In genomic region chr1:2810899-2811525, GRCh38 we compare ENCODE assay signal across 20 cellular contexts. TPM values are rescaled to one million over a fixed set of nuclear protein-coding genes. Genes with fewer than 3 reads are reported as not detected.
DNase-seq lines count a peak whose midpoint lies in the region; ATAC-seq, FAIRE-seq and TF ChIP-seq lines count a peak whose summit lies in the region.
"Had no signal": no experiment of that assay in that cellular context is flagged by ENCODE, and none has a peak within 500 bp of the region (broad histone marks: within the 10 kb centered on the region; RNA-seq: fewer than 3 reads in every experiment).

No MANE protein-coding gene starts in this region.

- no peak overlapping the region for H3K4me3 Mint-ChIP-seq in stimulated activated effector memory CD8-positive, alpha-beta T cell treated with anti-CD3 and anti-CD28 coated beads, Interleukin-12 subunit alpha, Interleukin-12 subunit beta, amount 100 ng/mL, for 72 hours
- H3K4me3 Mint-ChIP-seq: CD14-positive monocyte; CD4-positive, alpha-beta T cell; CD8-positive, alpha-beta memory T cell; GM23338; H9 had no signal

- H2AFZ ChIP-seq in HepG2 (ENCODE audit: low read length) (no peak overlapping the region), K562 (ENCODE audit: low read depth, low read length) (no peak overlapping the region)
- H2AFZ ChIP-seq: GM23338 had no signal

- no peaks in the 10 kb centered on the region for H3K36me3 ChIP-seq in HepG2 (replicated peaks in 1 of 2; ENCODE audit: control insufficient read depth in 1 of 2, insufficient read depth in 2 of 2, low read length in 2 of 2)
- no peaks in the 10 kb centered on the region for H3K36me3 ChIP-seq in right lobe of liver
- H3K36me3 ChIP-seq in K562 (ENCODE audit: control insufficient read depth, insufficient read depth, low read length): no peaks in the 10 kb centered on the region

- H3K4me1 Mint-ChIP-seq in stimulated activated effector memory CD8-positive, alpha-beta T cell treated with anti-CD3 and anti-CD28 coated beads, Interleukin-12 subunit alpha, Interleukin-12 subunit beta, amount 100 ng/mL, for 72 hours: no peaks in the 10 kb centered on the region
- H3K4me1 Mint-ChIP-seq: CD14-positive monocyte; CD8-positive, alpha-beta memory T cell; GM23338; H9 had no signal

- peak overlapping the region in 1 of 3 experiments; percentile 21; a peak in 1 of 6 replicates for H3K4me3 ChIP-seq in HepG2 (replicated peaks in 1 of 3; ENCODE audit: insufficient read depth in 1 of 3, low read depth in 2 of 3, low read length in 3 of 3)
- H3K4me3 ChIP-seq in right lobe of liver: no peak overlapping the region
- no peak overlapping the region for H3K4me3 ChIP-seq in K562
- H3K4me3 ChIP-seq: GM12878, GM23338 had no signal

- H3K9ac ChIP-seq in HepG2 (ENCODE audit: insufficient read depth, low read depth, low read length) (0 out of 2 replicates have a peak overlapping the region, but pooled peaks have one; percentile 12), K562 (ENCODE audit: insufficient read depth in 1 of 2, low read depth in 2 of 2, low read length in 2 of 2) (no peak overlapping the region)

- in situ Hi-C loops in HepG2 (cut with HindIII; ENCODE audit: extremely low pct_ligation_motif_present, low pct_unique_long_range_greater_than_20kb) (no loop called here), K562 (cut with MboI) (no loop called here)

- no peaks in the 10 kb centered on the region for H3K9me1 ChIP-seq in K562 (ENCODE audit: control insufficient read depth, insufficient read depth, low read length)

- BruUV-seq in HepG2 (replicated peaks; lab: Mats Ljungman, UMichigan) (no TSS peak), K562 (replicated peaks; lab: Mats Ljungman, UMichigan) (no TSS peak)

- H3K36me3 Mint-ChIP-seq in stimulated activated effector memory CD8-positive, alpha-beta T cell treated with anti-CD3 and anti-CD28 coated beads, Interleukin-12 subunit alpha, Interleukin-12 subunit beta, amount 100 ng/mL, for 72 hours: no peaks in the 10 kb centered on the region
- H3K36me3 Mint-ChIP-seq: CD14-positive monocyte; CD8-positive, alpha-beta memory T cell had no signal

- TF ChIP-seq RAD21 in HepG2 (CRISPR knock-in tag; IDR thresholded peaks at IDR 0.05) (no peak), K562 (CRISPR knock-in tag; conservative IDR thresholded peaks at IDR 0.05 in 1 of 2, IDR thresholded peaks at IDR 0.05 in 1 of 2) (no peak)

- intact Hi-C loops in HepG2 (cut with micrococcal nuclease; ENCODE audit: unreplicated experiment) (no loop called here), right lobe of liver (cut with DNase I) (no loop called here), K562 (cut with micrococcal nuclease) (no loop called here)

- POLR2A ChIA-PET in HepG2 (lab: Yijun Ruan, JAX): no interaction called here
- POLR2A ChIA-PET in K562 (lab: Yijun Ruan, JAX): interaction anchor here (0.7 kb wide), 1 partner anchor 24 kb away, joined by 3 read pairs; no protein-coding TSS in a partner anchor

- CTCF ChIA-PET in HepG2 (lab: Yijun Ruan, JAX; ENCODE audit: low intra/inter-chr PET ratio, low total read pairs) (no interaction called here), K562 (lab: Yijun Ruan, JAX; ENCODE audit: low intra/inter-chr PET ratio) (no interaction called here)

- H3K9me3 ChIP-seq in HepG2 (ENCODE audit: low read length) (no peaks in the 10 kb centered on the region; the same call in 1 of the 2 replicates), right lobe of liver (no peaks in the 10 kb centered on the region), K562 (replicated peaks; ENCODE audit: control insufficient read depth, insufficient read depth, low read depth, low read length) (no peaks in the 10 kb centered on the region; the same call in 1 of the 2 replicates)

- peaks cover 17% of the 10 kb centered on the region for H3K4me1 ChIP-seq in HepG2 (ENCODE audit: insufficient read depth, low read length)
- H3K4me1 ChIP-seq in right lobe of liver: no peaks in the 10 kb centered on the region
- H3K4me1 ChIP-seq in K562 (replicated peaks in 1 of 2; ENCODE audit: control insufficient read depth in 2 of 2, insufficient read depth in 2 of 2, low read length in 2 of 2): no peaks in the 10 kb centered on the region

- no peaks in the 10 kb centered on the region for H3K9me3 Mint-ChIP-seq in stimulated activated effector memory CD8-positive, alpha-beta T cell treated with anti-CD3 and anti-CD28 coated beads, Interleukin-12 subunit alpha, Interleukin-12 subunit beta, amount 100 ng/mL, for 72 hours
- H3K9me3 Mint-ChIP-seq: CD4-positive, alpha-beta T cell; CD8-positive, alpha-beta memory T cell had no signal

- H3K27ac Mint-ChIP-seq in stimulated activated effector memory CD8-positive, alpha-beta T cell treated with anti-CD3 and anti-CD28 coated beads, Interleukin-12 subunit alpha, Interleukin-12 subunit beta, amount 100 ng/mL, for 72 hours: peak overlapping the region; percentile 80
- H3K27ac Mint-ChIP-seq: CD14-positive monocyte; CD4-positive, alpha-beta T cell; CD8-positive, alpha-beta memory T cell; GM23338 had no signal

- H3K4me2 ChIP-seq in HepG2 (ENCODE audit: low read depth, low read length) (peak overlapping the region; percentile 23), K562 (ENCODE audit: insufficient read depth, low read length) (no peak overlapping the region)
- H3K4me2 ChIP-seq: GM23338 had no signal

- FAIRE-seq in HepG2 (lab: Jason Lieb, UNC) (no peak), K562 (lab: Jason Lieb, UNC) (no peak)
- FAIRE-seq: D721Med, GM12878, GM19239 had no signal

- TF ChIP-seq POLR2A in HepG2 (IDR thresholded peaks at IDR 0.05; ENCODE audit: insufficient read depth in 1 of 2, low read depth in 2 of 2, low read length in 2 of 2) (no peak), right lobe of liver (IDR thresholded peaks at IDR 0.05) (no peak), K562 (conservative IDR thresholded peaks at IDR 0.05) (no peak)

- DNase-seq in HepG2 (ENCODE audit: low spot score) (peak; percentile 44), right lobe of liver (no peak), K562 (ENCODE audit: extremely low read depth in 1 of 4, low spot score in 3 of 4) (no peak), NCI-H1436 treated with DMSO at 0.1 percent for 48 hours (lab: John Stamatoyannopoulos, UW) (no peak)
- DNase-seq in stimulated activated effector memory CD8-positive, alpha-beta T cell treated with anti-CD3 and anti-CD28 coated beads, Interleukin-12 subunit alpha, Interleukin-12 subunit beta, amount 100 ng/mL, for 72 hours (ENCODE audit: low spot score in 2 of 2): no peak
- DNase-seq: CD4-positive, alpha-beta T cell; CD8-positive, alpha-beta memory T cell; DMS 273 treated with DMSO at 0.1 percent for 48 hours; DMS79; EL; GDM1; H9 had no signal

- TF ChIP-seq EP300 in HepG2 (IDR thresholded peaks at IDR 0.05; ENCODE audit: low read depth in 2 of 2, low read length in 2 of 2): peak in 1 of 2 experiments; percentile 28; a peak in 1 of 4 replicates
- no peak for TF ChIP-seq EP300 in HepG2 (CRISPR knock-in tag; IDR thresholded peaks at IDR 0.05; ENCODE audit: borderline replicate concordance)
- TF ChIP-seq EP300 in K562 (IDR thresholded peaks at IDR 0.05; ENCODE audit: low read length): no peak

- TF ChIP-seq CTCF in HepG2 (CRISPR knock-in tag; IDR thresholded peaks at IDR 0.05) (no peak), right lobe of liver (IDR thresholded peaks at IDR 0.05) (no peak), K562 (IDR thresholded peaks at IDR 0.05 in 2 of 3, conservative IDR thresholded peaks at IDR 0.05 in 1 of 3; ENCODE audit: insufficient read depth in 2 of 3, low read depth in 1 of 3, low read length in 3 of 3) (no peak)

- H3K27me3 ChIP-seq in HepG2 (ENCODE audit: control insufficient read depth in 1 of 2, insufficient read depth in 2 of 2, low read length in 2 of 2) (peaks cover 12 to 51% of the 10 kb centered on the region in 2 experiments; a peak in 4 of 5 replicates), right lobe of liver (no peaks in the 10 kb centered on the region), K562 (ENCODE audit: control insufficient read depth in 2 of 2, insufficient read depth in 2 of 2, low read length in 2 of 2) (peaks cover 0 to 32% of the 10 kb centered on the region in 2 experiments; a peak in 3 of 5 replicates)

- WGBS in HepG2 (ENCODE audit: low lambda C conversion rate): 0% methylated on average over 8 of the region's 9 CpGs
- 45% methylated on average over 5 of the region's 9 CpGs for WGBS in right lobe of liver (ENCODE audit: insufficient coverage, low coverage, low lambda C conversion rate, missing lambda C conversion rate)
- 0% methylated on average over 9 of the region's 9 CpGs for WGBS in K562 (ENCODE audit: insufficient coverage, low coverage, missing lambda C conversion rate)

- H3K79me2 ChIP-seq in HepG2 (ENCODE audit: insufficient read depth, low read length) (no peaks in the 10 kb centered on the region), K562 (ENCODE audit: control insufficient read depth, insufficient read depth, low read length) (no peaks in the 10 kb centered on the region)

- ATAC-seq in HepG2: peak; percentile 60
- ATAC-seq in right lobe of liver: no peak
- no peak for ATAC-seq in K562
- ATAC-seq in stimulated activated effector memory CD8-positive, alpha-beta T cell treated with anti-CD3 and anti-CD28 coated beads, Interleukin-12 subunit alpha, Interleukin-12 subunit beta, amount 100 ng/mL, for 72 hours: no peak
- ATAC-seq in GM19452 (IDR thresholded peaks at IDR 0.05; ENCODE audit: unreplicated experiment): no peak
- ATAC-seq: GM12878, GM23338, HCT116 had no signal

- H4K20me1 ChIP-seq in HepG2 (ENCODE audit: insufficient read depth, low read length) (no peaks in the 10 kb centered on the region), K562 (replicated peaks; ENCODE audit: control insufficient read depth, insufficient read depth, low read length) (no peaks in the 10 kb centered on the region; the same call in 1 of the 2 replicates)

- H3K27ac ChIP-seq in HepG2 (ENCODE audit: extremely low read length, insufficient read depth, low read length): peak overlapping the region; percentile 42
- no peak overlapping the region for H3K27ac ChIP-seq in right lobe of liver
- no peak overlapping the region for H3K27ac ChIP-seq in K562 (ENCODE audit: extremely low read depth, low read depth, low read length)

RNA-seq across cellular contexts. Expression of gene TTC34, which starts 9.5 kb away (rescaled TPM):
- total RNA-seq in HepG2 (2016; rRNA removed; fragmentation: Illumina TruSeq; extraction: Trizol) (0.07 TPM in 1 of 2 replicates, not detected in the other), right lobe of liver (under 1 TPM in 5 of 6 experiments, not detected in 1; 0.06 to 0.23 (median 0.18) TPM), K562 (2014; rRNA removed) (0.05 and 0.08 TPM in 2 replicates), K562 (2014; rRNA removed; fragmentation: Illumina TruSeq; extraction: Trizol) (0.03 and 0.04 TPM in 2 replicates), K562 (2015; rRNA removed; fragmentation: Illumina TruSeq; extraction: Trizol) (0.07 and 0.08 TPM in 2 replicates), K562 (2021) (0.31 and 0.38 TPM in 2 replicates)
- total RNA-seq in HepG2 (2016; cell fraction: cytosol; rRNA removed; fragmentation: Illumina TruSeq; extraction: Trizol; ENCODE audit: low read depth): not detected in 2 replicates
- total RNA-seq in HepG2 (2016; cell fraction: insoluble cytoplasmic fraction; rRNA removed; fragmentation: Illumina TruSeq; extraction: Trizol): 0.09 TPM in 1 of 2 replicates, not detected in the other
- 0.03 TPM in 1 of 2 replicates, not detected in the other for total RNA-seq in HepG2 (2016; cell fraction: membrane; rRNA removed; fragmentation: Illumina TruSeq; extraction: Trizol)
- total RNA-seq in HepG2 (2016; cell fraction: nucleus; rRNA removed; fragmentation: Illumina TruSeq; extraction: Trizol): 0.22 and 0.31 TPM in 2 replicates
- polyA plus RNA-seq in HepG2 (2011; rRNA removed) (0.11 and 0.13 TPM in 2 replicates), K562 (2011; rRNA removed) (0.04 and 0.08 TPM in 2 replicates), K562 (2014; fragmentation: Illumina TruSeq; extraction: Trizol) (0.03 TPM in 2 replicates), K562 (2014; fragmentation: Nextera tagmentation; extraction: Ambion mirVana) (not detected), K562 (2014; rRNA removed) (0.09 and 0.28 TPM in 2 replicates)
- 0.01 and 0.03 TPM in 2 replicates for polyA plus RNA-seq in HepG2 (2011; cell fraction: cytosol; rRNA removed)
- polyA plus RNA-seq in HepG2 (2011; cell fraction: nucleus; rRNA removed): 1.1 and 1.5 TPM in 2 replicates
- polyA plus RNA-seq in HepG2 (2012): 0.08 and 0.16 TPM in 2 replicates
- polyA plus RNA-seq in HepG2 (2016; cell fraction: cytosol; fragmentation: Illumina TruSeq; extraction: Trizol; ENCODE audit: low read depth): 0.01 TPM in 1 of 2 replicates, not detected in the other
- polyA plus RNA-seq in HepG2 (2016; cell fraction: insoluble cytoplasmic fraction; fragmentation: Illumina TruSeq; extraction: Trizol; ENCODE audit: low read depth): 0.03 and 0.05 TPM in 2 replicates
- polyA plus RNA-seq in HepG2 (2016; cell fraction: membrane; fragmentation: Illumina TruSeq; extraction: Trizol; ENCODE audit: low read depth): 0.03 TPM in 1 of 2 replicates, not detected in the other
- polyA plus RNA-seq in HepG2 (2016; cell fraction: nucleus; fragmentation: Illumina TruSeq; extraction: Trizol; ENCODE audit: insufficient read depth, low read depth): 0.33 and 0.36 TPM in 2 replicates
- polyA minus RNA-seq in HepG2 (2011; rRNA and poly(A)+ RNA removed; ENCODE audit: low replicate concordance): 0.84 and 0.87 TPM in 2 replicates
- 0.09 and 0.10 TPM in 2 replicates for polyA minus RNA-seq in HepG2 (2011; cell fraction: cytosol; rRNA and poly(A)+ RNA removed)
- polyA minus RNA-seq in HepG2 (2011; cell fraction: nucleus; rRNA and poly(A)+ RNA removed): 1.7 and 2.5 TPM in 2 replicates
- total RNA-seq in K562 (2011; cell fraction: chromatin; rRNA removed; ENCODE audit: low replicate concordance): 0.42 and 1.5 TPM in 2 replicates
- 1.8 and 2.0 TPM in 2 replicates for total RNA-seq in K562 (2011; cell fraction: nucleolus; rRNA removed)
- total RNA-seq in K562 (2011; cell fraction: nucleoplasm; rRNA removed): 1.3 and 1.5 TPM in 2 replicates
- not detected in 2 replicates for polyA plus RNA-seq in K562 (2011; cell fraction: cytosol; rRNA removed)
- polyA plus RNA-seq in K562 (2011; cell fraction: nucleus; rRNA removed): 0.69 and 0.88 TPM in 2 replicates
- polyA plus RNA-seq in K562 (2012): 0.08 and 0.24 TPM in 2 replicates
- 0.14 and 0.18 TPM in 2 replicates for polyA minus RNA-seq in K562 (2011; rRNA and poly(A)+ RNA removed)
- 0.19 TPM in 1 of 2 replicates, not detected in the other for polyA minus RNA-seq in K562 (2011; cell fraction: cytosol; rRNA and poly(A)+ RNA removed)
- polyA minus RNA-seq in K562 (2011; cell fraction: nucleus; rRNA and poly(A)+ RNA removed): 1.3 and 1.9 TPM in 2 replicates
- total RNA-seq: A172 had no signal

Comparison
In these comparisons a context has a peak if more than half of its experiments do, and no peak if none do; other contexts are left out.
1. Of the 241 proteins assayed by ChIP-seq in both HepG2 and K562: peak only in HepG2: BCL6, HNRNPL, NR2C2, NR2F6, PATZ1, PHF21A and 7 more; only in K562: none; in both: ZFP36; in neither: 225; mixed calls (peak in some experiments, not most) for 2.